In genomic region chr10:60148266-60148840, GRCh38 we compare ENCODE assay signal across 9 cellular contexts.
A peak's percentile ranks its signal among the peaks of the same experiment; 100 is the strongest.
DNase-seq lines count a peak whose midpoint lies in the region; ATAC-seq and TF ChIP-seq lines count a peak whose summit lies in the region.
"Had no signal": no experiment of that assay in that cellular context is flagged by ENCODE, and none has a peak within 500 bp of the region (broad histone marks: within the 10 kb centered on the region; RNA-seq: fewer than 3 reads in every experiment).

No MANE protein-coding gene starts in this region.

- no peaks in the 10 kb centered on the region for H3K27me3 ChIP-seq in dorsolateral prefrontal cortex

- H3K4me3 ChIP-seq in fibroblast of pulmonary artery (replicated peaks; ENCODE audit: low read depth, low read length) = no peak overlapping the region
- H3K4me3 ChIP-seq in dorsolateral prefrontal cortex = no peak overlapping the region

- ATAC-seq in HG03139 (IDR thresholded peaks at IDR 0.05; ENCODE audit: unreplicated experiment) = no peak

- TF ChIP-seq CTCF in fibroblast of pulmonary artery (IDR thresholded peaks at IDR 0.05; ENCODE audit: low read length, missing control alignments) = no peak
- TF ChIP-seq CTCF in dorsolateral prefrontal cortex (IDR thresholded peaks at IDR 0.05 in 54 of 56, conservative IDR thresholded peaks at IDR 0.05 in 2 of 56; ENCODE audit: low read depth in 1 of 56, partially characterized antibody in 56 of 56) = no peak

- intact Hi-C loops in dorsolateral prefrontal cortex (cut with DNase I) = no loop called here

- H3K27ac ChIP-seq in dorsolateral prefrontal cortex = peak overlapping the region in 20 of 59 donors; percentile 3 to 61 (median 33)

- DNase-seq in EH (ENCODE audit: low read depth) (peak; percentile 72), RPMI8226 (peak; percentile 28), fibroblast of pulmonary artery (ENCODE audit: low read depth) (peak; percentile 91), pulmonary artery endothelial cell (ENCODE audit: low read depth, low spot score) (peak; percentile 41), SKM-1 (lab: John Stamatoyannopoulos, UW; ENCODE audit: unreplicated experiment) (no peak), T-helper 9 cell (no peak), dorsolateral prefrontal cortex (no peak)
- DNase-seq: activated T-cell treated with anti-CD3 and anti-CD28 coated beads, Interleukin-2, amount 50 U/mL, for 24 hours had no signal

Comparison
In these comparisons a context has a peak if more than half of its experiments do, and no peak if none do; other contexts are left out.
1. DNase-seq: peak in EH (single experiment), RPMI8226 (single experiment), fibroblast of pulmonary artery (single experiment) and pulmonary artery endothelial cell (single experiment); none in SKM-1 (single experiment), T-helper 9 cell (single experiment) and dorsolateral prefrontal cortex (0 of 10).